Comparison of ENCODE assay signal across 9 cellular contexts in the genomic region with DNA sequence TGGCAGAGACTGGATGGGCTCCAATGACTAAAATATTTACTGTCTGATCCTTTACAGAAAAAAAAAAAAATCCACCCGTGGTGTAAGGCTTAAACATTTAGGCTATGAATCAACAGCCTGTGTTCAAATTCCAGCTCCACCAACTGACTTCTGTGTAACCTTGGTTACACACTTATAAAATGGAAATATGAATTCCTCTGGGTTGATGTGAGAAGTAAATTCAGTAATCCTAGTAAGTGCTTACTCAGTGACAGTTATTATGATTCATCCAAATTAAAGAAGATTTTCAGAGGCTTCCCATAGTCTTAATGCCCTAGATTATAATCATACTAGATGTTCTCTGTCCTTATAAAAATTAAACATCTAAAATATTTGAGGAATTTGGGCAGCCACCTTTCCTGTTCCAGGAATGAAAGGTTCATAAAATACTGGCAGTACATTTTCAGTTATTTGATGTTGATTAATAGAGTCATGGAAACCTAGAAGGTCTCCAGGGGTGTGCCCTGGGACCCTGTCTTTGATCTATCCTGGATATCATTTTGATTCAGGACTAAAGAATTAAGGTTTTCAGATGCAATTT.
A peak's percentile ranks its signal among the peaks of the same experiment; 100 is the strongest.
DNase-seq lines count a peak whose midpoint lies in the region; ATAC-seq and TF ChIP-seq lines count a peak whose summit lies in the region.
"Had no signal": no experiment of that assay in that cellular context is flagged by ENCODE, and none has a peak within 500 bp of the region (broad histone marks: within the 10 kb centered on the region; RNA-seq: fewer than 3 reads in every experiment).

No MANE protein-coding gene starts in this region.

- no peaks in the 10 kb centered on the region for H3K36me3 Mint-ChIP-seq in WTC11

- in situ Hi-C loops in GM23248 (cut with MboI), result loop anchor here (10.0 to 25.0 kb wide), 2 partner anchors 51 to 138 kb away; no protein-coding TSS in a partner anchor

- intact Hi-C loops in posterior cingulate gyrus (cut with DNase I), result loop anchor here (10.0 kb wide), 1 partner anchor 59 kb away; no protein-coding TSS in a partner anchor

- H3K27ac ChIP-seq in GM23248, result peak overlapping the region; percentile 99
- peak overlapping the region; percentile 60 for H3K27ac ChIP-seq in skeletal muscle tissue (ENCODE audit: low read depth, low read length)

- no peaks in the 10 kb centered on the region for H4K20me1 ChIP-seq in GM23248 (ENCODE audit: insufficient read depth)

- no peak overlapping the region for H3K4me3 Mint-ChIP-seq in WTC11

- peaks cover 26% of the 10 kb centered on the region for H3K27me3 Mint-ChIP-seq in WTC11 (ENCODE audit: low read depth)

- WGBS in GM23248 (ENCODE audit: low coverage in 1 of 2, low lambda C conversion rate in 2 of 2, missing lambda C conversion rate in 2 of 2), 2 experiments, result 0% methylated on average over 1 of the region's 1 CpG

- DNase-seq in GM23248 (peak; percentile 96), foreskin fibroblast (peak; percentile 89 to 91), posterior cingulate gyrus (no peak), COLO668 (lab: John Stamatoyannopoulos, UW; ENCODE audit: unreplicated experiment) (no peak), WTC11 (ENCODE audit: low spot score) (no peak), NCI-H345 (lab: John Stamatoyannopoulos, UW) (no peak)
- DNase-seq: NCI-H510A treated with DMSO at 0.1 percent for 48 hours had no signal

- H2AFZ ChIP-seq in GM23248, result no peak overlapping the region

- ATAC-seq in SK-N-SH treated with all-trans-retinoic acid at 6 μM for 48 hours (peak; percentile 91), WTC11 (no peak)

- TF ChIP-seq CTCF in foreskin fibroblast (IDR thresholded peaks at IDR 0.05; ENCODE audit: low read depth, low read length), result no peak
- TF ChIP-seq CTCF in WTC11 (IDR thresholded peaks at IDR 0.05), result no peak

- peak overlapping the region; percentile 82 for H3K4me2 ChIP-seq in GM23248 (ENCODE audit: unreplicated experiment)

- H3K9ac ChIP-seq in GM23248 (peak overlapping the region; percentile 88), skeletal muscle tissue (ENCODE audit: low read depth in 1 of 3, low read length in 3 of 3) (no peak overlapping the region)

- peaks cover 26% of the 10 kb centered on the region for H3F3A ChIP-seq in GM23248 (ENCODE audit: insufficient read depth)

- H3K9me3 Mint-ChIP-seq in WTC11, result 0 out of 2 replicates have a peak, but pooled peaks cover 3% of the 10 kb centered on the region

- no peaks in the 10 kb centered on the region for H3K9me2 ChIP-seq in GM23248 (ENCODE audit: insufficient read depth)

- H3K79me2 ChIP-seq in GM23248 (ENCODE audit: insufficient read depth), result no peaks in the 10 kb centered on the region

- CTCF ChIA-PET in WTC11 (lab: Charles Lee), result no interaction called here

- H3K9me3 ChIP-seq in GM23248 (ENCODE audit: low read depth) (no peaks in the 10 kb centered on the region), skeletal muscle tissue (ENCODE audit: control insufficient read depth in 3 of 3, low read length in 3 of 3) (no peaks in the 10 kb centered on the region)

- H3K4me1 ChIP-seq in GM23248 (ENCODE audit: insufficient read depth) (peaks cover 26% of the 10 kb centered on the region), skeletal muscle tissue (ENCODE audit: control insufficient read depth in 3 of 3, insufficient read depth in 3 of 3, low read length in 3 of 3) (peaks cover 0 to 7% (median 5%) of the 10 kb centered on the region in 3 donors)

- H3K27me3 ChIP-seq in GM23248 (replicated peaks; ENCODE audit: insufficient read depth) (no peaks in the 10 kb centered on the region), skeletal muscle tissue (ENCODE audit: control insufficient read depth in 3 of 3, insufficient read depth in 3 of 3, low read length in 3 of 3) (no peaks in the 10 kb centered on the region)

- no peak overlapping the region for H3K27ac Mint-ChIP-seq in WTC11

- H3K36me3 ChIP-seq in GM23248 (ENCODE audit: low read depth), result no peaks in the 10 kb centered on the region
- no peaks in the 10 kb centered on the region for H3K36me3 ChIP-seq in skeletal muscle tissue (ENCODE audit: control insufficient read depth in 3 of 3, insufficient read depth in 3 of 3, low read length in 3 of 3)

- POLR2A ChIA-PET in WTC11 (lab: Charles Lee), result no interaction called here

- peak overlapping the region; percentile 35 for H3K4me3 ChIP-seq in GM23248
- H3K4me3 ChIP-seq in foreskin fibroblast (ENCODE audit: low read depth in 1 of 2, low read length in 2 of 2), result no peak overlapping the region
- H3K4me3 ChIP-seq in skeletal muscle tissue (ENCODE audit: low read length in 3 of 3), result no peak overlapping the region

- H3K4me1 Mint-ChIP-seq in WTC11, result peaks cover 13% of the 10 kb centered on the region

TF ChIP-seq in SK-N-SH treated with all-trans-retinoic acid at 6 μM for 48 hours, 23 proteins besides CTCF, POLR2A, EP300 and RAD21 (continues in another document):
- no peak for TF ChIP-seq ZNF70 (CRISPR knock-in tag; IDR thresholded peaks at IDR 0.05)
- TF ChIP-seq, protein P1, sequence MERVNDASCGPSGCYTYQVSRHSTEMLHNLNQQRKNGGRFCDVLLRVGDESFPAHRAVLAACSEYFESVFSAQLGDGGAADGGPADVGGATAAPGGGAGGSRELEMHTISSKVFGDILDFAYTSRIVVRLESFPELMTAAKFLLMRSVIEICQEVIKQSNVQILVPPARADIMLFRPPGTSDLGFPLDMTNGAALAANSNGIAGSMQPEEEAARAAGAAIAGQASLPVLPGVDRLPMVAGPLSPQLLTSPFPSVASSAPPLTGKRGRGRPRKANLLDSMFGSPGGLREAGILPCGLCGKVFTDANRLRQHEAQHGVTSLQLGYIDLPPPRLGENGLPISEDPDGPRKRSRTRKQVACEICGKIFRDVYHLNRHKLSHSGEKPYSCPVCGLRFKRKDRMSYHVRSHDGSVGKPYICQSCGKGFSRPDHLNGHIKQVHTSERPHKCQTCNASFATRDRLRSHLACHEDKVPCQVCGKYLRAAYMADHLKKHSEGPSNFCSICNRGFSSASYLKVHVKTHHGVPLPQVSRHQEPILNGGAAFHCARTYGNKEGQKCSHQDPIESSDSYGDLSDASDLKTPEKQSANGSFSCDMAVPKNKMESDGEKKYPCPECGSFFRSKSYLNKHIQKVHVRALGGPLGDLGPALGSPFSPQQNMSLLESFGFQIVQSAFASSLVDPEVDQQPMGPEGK (CRISPR knock-in tag; IDR thresholded peaks at IDR 0.05; ENCODE audit: borderline replicate concordance), result peak; percentile 90
- TF ChIP-seq, protein P2, sequence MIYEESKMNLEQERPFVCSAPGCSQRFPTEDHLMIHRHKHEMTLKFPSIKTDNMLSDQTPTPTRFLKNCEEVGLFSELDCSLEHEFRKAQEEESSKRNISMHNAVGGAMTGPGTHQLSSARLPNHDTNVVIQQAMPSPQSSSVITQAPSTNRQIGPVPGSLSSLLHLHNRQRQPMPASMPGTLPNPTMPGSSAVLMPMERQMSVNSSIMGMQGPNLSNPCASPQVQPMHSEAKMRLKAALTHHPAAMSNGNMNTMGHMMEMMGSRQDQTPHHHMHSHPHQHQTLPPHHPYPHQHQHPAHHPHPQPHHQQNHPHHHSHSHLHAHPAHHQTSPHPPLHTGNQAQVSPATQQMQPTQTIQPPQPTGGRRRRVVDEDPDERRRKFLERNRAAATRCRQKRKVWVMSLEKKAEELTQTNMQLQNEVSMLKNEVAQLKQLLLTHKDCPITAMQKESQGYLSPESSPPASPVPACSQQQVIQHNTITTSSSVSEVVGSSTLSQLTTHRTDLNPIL (CRISPR knock-in tag; IDR thresholded peaks at IDR 0.05; ENCODE audit: low read depth), result peak; percentile 94

TF ChIP-seq in WTC11, 78 proteins besides CTCF, POLR2A, EP300 and RAD21 (continues in another document):
- TF ChIP-seq NFE2L1 (CRISPR knock-in tag; IDR thresholded peaks at IDR 0.05), result no peak
- TF ChIP-seq, protein P3, sequence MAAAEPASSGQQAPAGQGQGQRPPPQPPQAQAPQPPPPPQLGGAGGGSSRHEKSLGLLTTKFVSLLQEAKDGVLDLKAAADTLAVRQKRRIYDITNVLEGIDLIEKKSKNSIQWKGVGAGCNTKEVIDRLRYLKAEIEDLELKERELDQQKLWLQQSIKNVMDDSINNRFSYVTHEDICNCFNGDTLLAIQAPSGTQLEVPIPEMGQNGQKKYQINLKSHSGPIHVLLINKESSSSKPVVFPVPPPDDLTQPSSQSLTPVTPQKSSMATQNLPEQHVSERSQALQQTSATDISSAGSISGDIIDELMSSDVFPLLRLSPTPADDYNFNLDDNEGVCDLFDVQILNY (CRISPR knock-in tag; IDR thresholded peaks at IDR 0.05), result no peak
- no peak for TF ChIP-seq NFYB (CRISPR knock-in tag; conservative IDR thresholded peaks at IDR 0.05; ENCODE audit: low read depth)
- TF ChIP-seq SMAD3 (CRISPR knock-in tag; IDR thresholded peaks at IDR 0.05; ENCODE audit: borderline replicate concordance), result no peak
- TF ChIP-seq, protein P4, sequence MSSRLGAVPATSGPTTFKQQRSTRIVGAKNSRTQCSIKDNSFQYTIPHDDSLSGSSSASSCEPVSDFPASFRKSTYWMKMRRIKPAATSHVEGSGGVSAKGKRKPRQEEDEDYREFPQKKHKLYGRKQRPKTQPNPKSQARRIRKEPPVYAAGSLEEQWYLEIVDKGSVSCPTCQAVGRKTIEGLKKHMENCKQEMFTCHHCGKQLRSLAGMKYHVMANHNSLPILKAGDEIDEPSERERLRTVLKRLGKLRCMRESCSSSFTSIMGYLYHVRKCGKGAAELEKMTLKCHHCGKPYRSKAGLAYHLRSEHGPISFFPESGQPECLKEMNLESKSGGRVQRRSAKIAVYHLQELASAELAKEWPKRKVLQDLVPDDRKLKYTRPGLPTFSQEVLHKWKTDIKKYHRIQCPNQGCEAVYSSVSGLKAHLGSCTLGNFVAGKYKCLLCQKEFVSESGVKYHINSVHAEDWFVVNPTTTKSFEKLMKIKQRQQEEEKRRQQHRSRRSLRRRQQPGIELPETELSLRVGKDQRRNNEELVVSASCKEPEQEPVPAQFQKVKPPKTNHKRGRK (CRISPR knock-in tag; IDR thresholded peaks at IDR 0.05; ENCODE audit: borderline replicate concordance), result no peak
- TF ChIP-seq ZNF423 (CRISPR knock-in tag; IDR thresholded peaks at IDR 0.05), result no peak
- TF ChIP-seq SP1 (CRISPR knock-in tag; conservative IDR thresholded peaks at IDR 0.05), result no peak
- TF ChIP-seq GTF2I (CRISPR knock-in tag; conservative IDR thresholded peaks at IDR 0.05), result no peak
- no peak for TF ChIP-seq TEAD1 (CRISPR knock-in tag; IDR thresholded peaks at IDR 0.05)
- no peak for TF ChIP-seq ETV6 (CRISPR knock-in tag; IDR thresholded peaks at IDR 0.05)
- no peak for TF ChIP-seq SOX15 (CRISPR knock-in tag; IDR thresholded peaks at IDR 0.05)
- TF ChIP-seq, protein P5, sequence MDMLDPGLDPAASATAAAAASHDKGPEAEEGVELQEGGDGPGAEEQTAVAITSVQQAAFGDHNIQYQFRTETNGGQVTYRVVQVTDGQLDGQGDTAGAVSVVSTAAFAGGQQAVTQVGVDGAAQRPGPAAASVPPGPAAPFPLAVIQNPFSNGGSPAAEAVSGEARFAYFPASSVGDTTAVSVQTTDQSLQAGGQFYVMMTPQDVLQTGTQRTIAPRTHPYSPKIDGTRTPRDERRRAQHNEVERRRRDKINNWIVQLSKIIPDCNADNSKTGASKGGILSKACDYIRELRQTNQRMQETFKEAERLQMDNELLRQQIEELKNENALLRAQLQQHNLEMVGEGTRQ (CRISPR knock-in tag; IDR thresholded peaks at IDR 0.05), result no peak
- TF ChIP-seq NR3C1 (CRISPR knock-in tag; conservative IDR thresholded peaks at IDR 0.05; ENCODE audit: low read depth), result no peak

Comparison
In these comparisons a context has a peak if more than half of its experiments do, and no peak if none do; other contexts are left out.
1. DNase-seq: peak in GM23248 (single experiment) and foreskin fibroblast (2 of 2); none in posterior cingulate gyrus (0 of 10), COLO668 (single experiment), WTC11 (single experiment) and NCI-H345 (single experiment).